8 cellular contexts compared by ENCODE assay signal in genomic region chr1:9718006-9718680, GRCh38.
DNase-seq lines count a peak whose midpoint lies in the region; ATAC-seq and TF ChIP-seq lines count a peak whose summit lies in the region.

No MANE protein-coding gene starts in this region.

- TF ChIP-seq CTCF in RWPE1 (conservative IDR thresholded peaks at IDR 0.05; ENCODE audit: low read depth) (no peak), esophagus squamous epithelium (IDR thresholded peaks at IDR 0.05) (no peak), type B pancreatic cell (conservative IDR thresholded peaks at IDR 0.05) (no peak), omental fat pad (IDR thresholded peaks at IDR 0.05) (no peak)

- peak overlapping the region; percentile 90 for H3K27ac Mint-ChIP-seq in activated naive CD4-positive, alpha-beta T cell treated with anti-CD3 and anti-CD28 coated beads for 36 hours
- no peak overlapping the region for H3K27ac Mint-ChIP-seq in type B pancreatic cell

- 85 to 100% methylated on average over 1 to 10 of the region's 10 CpGs for WGBS in esophagus squamous epithelium, 2 donors

- CTCF ChIA-PET in activated naive CD4-positive, alpha-beta T cell treated with anti-CD3 and anti-CD28 coated beads for 36 hours (lab: Charles Lee): interaction anchor here (0.7 to 14.9 kb wide), 3 partner anchors 20 to 149 kb away, joined by 3 to 134 read pairs (median 3); no protein-coding TSS in a partner anchor
- CTCF ChIA-PET in RWPE1 (lab: Yijun Ruan, JAX): no interaction called here

- H3K27ac ChIP-seq in RWPE1: peak overlapping the region; percentile 74
- peak overlapping the region in 3 of 4 donors; percentile 19 to 76 (median 74) for H3K27ac ChIP-seq in esophagus squamous epithelium
- H3K27ac ChIP-seq in caudate nucleus (ENCODE audit: low read depth, low read length): no peak overlapping the region

- H3K4me3 Mint-ChIP-seq in activated naive CD4-positive, alpha-beta T cell treated with anti-CD3 and anti-CD28 coated beads for 36 hours: peak overlapping the region; percentile 90
- peak overlapping the region; percentile 43 for H3K4me3 Mint-ChIP-seq in type B pancreatic cell

- peaks cover 48% of the 10 kb centered on the region for H3K36me3 Mint-ChIP-seq in activated naive CD4-positive, alpha-beta T cell treated with anti-CD3 and anti-CD28 coated beads for 36 hours (ENCODE audit: low read depth)
- H3K36me3 Mint-ChIP-seq in type B pancreatic cell: no peaks in the 10 kb centered on the region

- H3K4me1 Mint-ChIP-seq in activated naive CD4-positive, alpha-beta T cell treated with anti-CD3 and anti-CD28 coated beads for 36 hours (ENCODE audit: low read depth): peaks cover 64% of the 10 kb centered on the region
- H3K4me1 Mint-ChIP-seq in type B pancreatic cell (ENCODE audit: unreplicated experiment): peaks cover 9% of the 10 kb centered on the region

- ATAC-seq in omental fat pad (ENCODE audit: low FRiP score): no peak

- peaks cover 4% of the 10 kb centered on the region for H3K9me3 Mint-ChIP-seq in activated naive CD4-positive, alpha-beta T cell treated with anti-CD3 and anti-CD28 coated beads for 36 hours
- H3K9me3 Mint-ChIP-seq in type B pancreatic cell: no peaks in the 10 kb centered on the region

- H3K4me3 ChIP-seq in esophagus squamous epithelium: peak overlapping the region in 1 of 4 donors; percentile 55

- DNase-seq in activated naive CD4-positive, alpha-beta T cell treated with anti-CD3 and anti-CD28 coated beads for 36 hours: no peak
- DNase-seq in activated naive CD4-positive, alpha-beta T cell (lab: John Stamatoyannopoulos, UW): no peak
- DNase-seq in RWPE1 (ENCODE audit: low spot score): no peak
- DNase-seq in esophagus squamous epithelium (lab: John Stamatoyannopoulos, UW): no peak
- DNase-seq in type B pancreatic cell (ENCODE audit: extremely low spot score, unreplicated experiment): no peak
- no peak for DNase-seq in SK-N-DZ (ENCODE audit: low spot score)
- no peak for DNase-seq in caudate nucleus (lab: John Stamatoyannopoulos, UW)
- DNase-seq in omental fat pad (ENCODE audit: low spot score): no peak

- POLR2A ChIA-PET in RWPE1 (lab: Yijun Ruan, JAX; ENCODE audit: low non-redundant PET): interaction anchor here (0.7 kb wide), 1 partner anchor 10 kb away, joined by 3 read pairs; no protein-coding TSS in a partner anchor

- no peaks in the 10 kb centered on the region for H3K27me3 Mint-ChIP-seq in activated naive CD4-positive, alpha-beta T cell treated with anti-CD3 and anti-CD28 coated beads for 36 hours (ENCODE audit: low read depth)
- no peaks in the 10 kb centered on the region for H3K27me3 Mint-ChIP-seq in type B pancreatic cell

- H3K27me3 ChIP-seq in esophagus squamous epithelium: no peaks in the 10 kb centered on the region

- H3K9me3 ChIP-seq in esophagus squamous epithelium: peaks cover 0 to 6% (median 4%) of the 10 kb centered on the region in 3 donors

- H3K36me3 ChIP-seq in esophagus squamous epithelium: peaks cover 18 to 87% (median 19%) of the 10 kb centered on the region in 3 donors

- intact Hi-C loops in activated naive CD4-positive, alpha-beta T cell treated with anti-CD3 and anti-CD28 coated beads for 36 hours (cut with micrococcal nuclease): no loop called here
- intact Hi-C loops in esophagus squamous epithelium (cut with DNase I): no loop called here

- peaks cover 6 to 55% (median 14%) of the 10 kb centered on the region in 3 donors for H3K4me1 ChIP-seq in esophagus squamous epithelium

- TF ChIP-seq POLR2A in esophagus squamous epithelium (IDR thresholded peaks at IDR 0.05): no peak
